ENCODE assay signal across 2 cellular contexts in the genomic region with DNA sequence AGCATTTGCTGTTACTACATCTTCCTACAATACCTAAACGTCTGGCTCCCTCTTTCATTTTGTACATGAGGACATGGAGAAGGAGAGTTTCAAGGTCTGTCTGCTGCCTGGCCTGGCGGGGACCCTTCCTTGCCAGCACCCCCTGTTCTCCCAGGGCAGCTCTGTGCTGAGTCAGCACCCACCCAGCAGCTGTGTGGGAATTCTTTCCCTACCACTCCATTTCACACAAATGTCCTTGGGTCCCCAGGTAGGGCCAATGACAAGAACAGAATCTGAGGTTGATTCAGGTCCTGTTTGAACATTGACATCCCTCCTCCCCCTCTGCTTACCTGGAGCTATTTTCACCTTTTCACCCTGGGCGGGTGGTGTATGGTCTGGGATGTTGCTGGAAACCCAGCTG.
TF ChIP-seq lines count a peak whose summit lies in the region.

No MANE protein-coding gene starts in this region.

TF ChIP-seq in HepG2, 621 proteins besides CTCF, POLR2A, EP300 and RAD21 (continued from another document):
- peak; percentile 43; the same call in 1 of the 2 replicates for TF ChIP-seq RFX5 (IDR thresholded peaks at IDR 0.05; ENCODE audit: low read depth, low read length)
- TF ChIP-seq GABPB1 (CRISPR knock-in tag; IDR thresholded peaks at IDR 0.05): no peak
- peak; percentile 95 to 96 for TF ChIP-seq MAFK (conservative IDR thresholded peaks at IDR 0.05 in 1 of 2, IDR thresholded peaks at IDR 0.05 in 1 of 2; ENCODE audit: low read length in 2 of 2)
- TF ChIP-seq, protein P1, sequence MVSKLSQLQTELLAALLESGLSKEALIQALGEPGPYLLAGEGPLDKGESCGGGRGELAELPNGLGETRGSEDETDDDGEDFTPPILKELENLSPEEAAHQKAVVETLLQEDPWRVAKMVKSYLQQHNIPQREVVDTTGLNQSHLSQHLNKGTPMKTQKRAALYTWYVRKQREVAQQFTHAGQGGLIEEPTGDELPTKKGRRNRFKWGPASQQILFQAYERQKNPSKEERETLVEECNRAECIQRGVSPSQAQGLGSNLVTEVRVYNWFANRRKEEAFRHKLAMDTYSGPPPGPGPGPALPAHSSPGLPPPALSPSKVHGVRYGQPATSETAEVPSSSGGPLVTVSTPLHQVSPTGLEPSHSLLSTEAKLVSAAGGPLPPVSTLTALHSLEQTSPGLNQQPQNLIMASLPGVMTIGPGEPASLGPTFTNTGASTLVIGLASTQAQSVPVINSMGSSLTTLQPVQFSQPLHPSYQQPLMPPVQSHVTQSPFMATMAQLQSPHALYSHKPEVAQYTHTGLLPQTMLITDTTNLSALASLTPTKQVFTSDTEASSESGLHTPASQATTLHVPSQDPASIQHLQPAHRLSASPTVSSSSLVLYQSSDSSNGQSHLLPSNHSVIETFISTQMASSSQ (IDR thresholded peaks at IDR 0.05; ENCODE audit: low read depth): no peak
- TF ChIP-seq, protein P1 (CRISPR knock-in tag; IDR thresholded peaks at IDR 0.05; ENCODE audit: borderline replicate concordance): no peak

TF ChIP-seq in K562, 482 proteins besides CTCF, POLR2A, EP300 and RAD21 (continued from another document):
- TF ChIP-seq ZNF316 (IDR thresholded peaks at IDR 0.05) (peak; percentile 54), MAFK (IDR thresholded peaks at IDR 0.05; ENCODE audit: low read length) (peak; percentile 49), C11orf30 (IDR thresholded peaks at IDR 0.05; ENCODE audit: low read depth) (peak; percentile 65; the same call in 1 of the 2 replicates), SRSF1 (IDR thresholded peaks at IDR 0.05; ENCODE audit: low read depth, low read length) (no peak), HNRNPH1 (optimal IDR thresholded peaks at IDR 0.05; ENCODE audit: low read depth, low read length) (no peak), FOSL1 (tag; conservative IDR thresholded peaks at IDR 0.05) (no peak)
- TF ChIP-seq, protein P2, sequence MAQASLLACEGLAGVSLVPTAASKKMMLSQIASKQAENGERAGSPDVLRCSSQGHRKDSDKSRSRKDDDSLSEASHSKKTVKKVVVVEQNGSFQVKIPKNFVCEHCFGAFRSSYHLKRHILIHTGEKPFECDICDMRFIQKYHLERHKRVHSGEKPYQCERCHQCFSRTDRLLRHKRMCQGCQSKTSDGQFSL (CRISPR knock-in tag; IDR thresholded peaks at IDR 0.05): no peak
- TF ChIP-seq, protein P2 (tag; IDR thresholded peaks at IDR 0.05): no peak
- TF ChIP-seq, protein P3, sequence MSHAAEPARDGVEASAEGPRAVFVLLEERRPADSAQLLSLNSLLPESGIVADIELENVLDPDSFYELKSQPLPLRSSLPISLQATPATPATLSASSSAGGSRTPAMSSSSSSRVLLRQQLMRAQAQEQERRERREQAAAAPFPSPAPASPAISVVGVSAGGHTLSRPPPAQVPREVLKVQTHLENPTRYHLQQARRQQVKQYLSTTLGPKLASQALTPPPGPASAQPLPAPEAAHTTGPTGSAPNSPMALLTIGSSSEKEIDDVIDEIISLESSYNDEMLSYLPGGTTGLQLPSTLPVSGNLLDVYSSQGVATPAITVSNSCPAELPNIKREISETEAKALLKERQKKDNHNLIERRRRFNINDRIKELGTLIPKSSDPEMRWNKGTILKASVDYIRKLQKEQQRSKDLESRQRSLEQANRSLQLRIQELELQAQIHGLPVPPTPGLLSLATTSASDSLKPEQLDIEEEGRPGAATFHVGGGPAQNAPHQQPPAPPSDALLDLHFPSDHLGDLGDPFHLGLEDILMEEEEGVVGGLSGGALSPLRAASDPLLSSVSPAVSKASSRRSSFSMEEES (CRISPR knock-in tag; IDR thresholded peaks at IDR 0.05): no peak
